In the genomic region with DNA sequence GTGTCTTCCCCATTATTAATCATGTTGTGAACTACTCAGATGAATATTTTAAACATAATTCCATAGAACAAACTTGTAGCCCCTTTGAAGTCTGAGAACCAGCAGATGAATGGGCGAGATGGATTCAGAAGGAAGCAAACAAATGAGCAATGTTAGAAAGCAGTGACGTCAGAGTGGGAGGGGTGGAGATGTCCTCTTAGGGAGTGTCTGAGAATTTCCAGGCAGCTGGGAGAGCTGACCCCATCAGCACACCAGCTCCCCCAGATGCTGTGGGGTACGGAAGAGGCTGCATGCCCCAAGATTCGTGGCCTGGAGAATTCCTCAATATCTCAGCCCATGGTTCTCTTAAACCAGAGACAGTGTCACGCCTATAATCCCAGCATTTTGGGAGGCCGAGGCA, we compare ENCODE assay signal across 22 cellular contexts.
A peak's percentile ranks its signal among the peaks of the same experiment; 100 is the strongest.
DNase-seq lines count a peak whose midpoint lies in the region; ATAC-seq, FAIRE-seq and TF ChIP-seq lines count a peak whose summit lies in the region.
"Had no signal": no experiment of that assay in that cellular context is flagged by ENCODE, and none has a peak within 500 bp of the region (broad histone marks: within the 10 kb centered on the region; RNA-seq: fewer than 3 reads in every experiment).

No MANE protein-coding gene starts in this region.

- 85 to 96% methylated on average over 4 to 6 of the region's 6 CpGs for WGBS in endodermal cell (ENCODE audit: insufficient coverage in 1 of 2, insufficient read length in 1 of 2), 2 experiments

- H3K9ac ChIP-seq in endodermal cell (ENCODE audit: extremely low read depth, low read length, poor library complexity, severe bottlenecking) = no peak overlapping the region
- no peak overlapping the region for H3K9ac ChIP-seq in kidney (ENCODE audit: low read length in 2 of 2)

- H3K36me3 ChIP-seq in endodermal cell (ENCODE audit: control insufficient read depth, insufficient read depth, low read length) (peaks cover 4% of the 10 kb centered on the region), kidney (ENCODE audit: control insufficient read depth in 1 of 2, insufficient read depth in 2 of 2, low read length in 2 of 2) (peaks cover 6 to 12% of the 10 kb centered on the region in 2 donors)

- intact Hi-C loops in kidney (cut with DNase I) = no loop called here
- intact Hi-C loops in Right ventricle myocardium inferior (cut with DNase I) = no loop called here

- H3K4me3 Mint-ChIP-seq in endodermal cell = no peak overlapping the region
- H3K4me3 Mint-ChIP-seq: activated CD8-positive, alpha-beta memory T cell treated with anti-CD3 and anti-CD28 coated beads, Interleukin-2, amount 10 ng/mL, durations not matched to agents 7 days and 5 days; H9; immature natural killer cell; natural killer cell treated with Interleukin-12 subunit alpha and Interleukin-12 subunit beta and Interleukin-15 and Interleukin-18, amount 100 ng/mL, for 72 hours had no signal

- H3K4me1 ChIP-seq in endodermal cell (ENCODE audit: control insufficient read depth, insufficient read depth, low read length) = peaks cover 6% of the 10 kb centered on the region
- H3K4me1 ChIP-seq in kidney (ENCODE audit: control insufficient read depth in 1 of 2, insufficient read depth in 1 of 2, low read depth in 1 of 2, low read length in 2 of 2) = no peaks in the 10 kb centered on the region
- H3K4me1 ChIP-seq: prostate gland had no signal

- DNase-seq in EH (ENCODE audit: low read depth) (peak; percentile 29), NCI-H460 (ENCODE audit: extremely low read depth, low read depth) (peak; percentile 4), endodermal cell (no peak), medulla oblongata (ENCODE audit: extremely low spot score) (peak; percentile 58), kidney (no peak), NOMO-1 treated with dmso at 0.1 percent for 144 hours (lab: John Stamatoyannopoulos, UW; ENCODE audit: unreplicated experiment) (no peak), Right ventricle myocardium inferior (ENCODE audit: missing footprints) (no peak)
- DNase-seq: activated CD8-positive, alpha-beta memory T cell treated with anti-CD3 and anti-CD28 coated beads, Interleukin-2, amount 10 ng/mL, durations not matched to agents 7 days and 5 days; activated gamma-delta T cell; COR-L47; GDM1; glutamatergic neuron; H9; immature natural killer cell; NCI-H187 treated with DMSO at 0.1 percent for 48 hours; NCI-H446 had no signal

- peaks cover 7% of the 10 kb centered on the region for H3K4me1 Mint-ChIP-seq in endodermal cell
- H3K4me1 Mint-ChIP-seq: activated CD8-positive, alpha-beta memory T cell treated with anti-CD3 and anti-CD28 coated beads, Interleukin-2, amount 10 ng/mL, durations not matched to agents 7 days and 5 days; immature natural killer cell had no signal

- no peak for FAIRE-seq in kidney (lab: Jason Lieb, UNC)
- FAIRE-seq: colon had no signal

- H3K9me3 Mint-ChIP-seq in endodermal cell = no peaks in the 10 kb centered on the region
- H3K9me3 Mint-ChIP-seq: H9; immature natural killer cell; natural killer cell treated with Interleukin-12 subunit alpha and Interleukin-12 subunit beta and Interleukin-15 and Interleukin-18, amount 100 ng/mL, for 72 hours had no signal

- ATAC-seq in HG03139 (IDR thresholded peaks at IDR 0.05; ENCODE audit: unreplicated experiment) (no peak), Right ventricle myocardium inferior (no peak)
- ATAC-seq: activated CD8-positive, alpha-beta memory T cell treated with anti-CD3 and anti-CD28 coated beads, Interleukin-2, amount 10 ng/mL, durations not matched to agents 7 days and 5 days; natural killer cell treated with Interleukin-12 subunit alpha and Interleukin-12 subunit beta and Interleukin-15 and Interleukin-18, amount 100 ng/mL, for 72 hours had no signal

- H3K4me3 ChIP-seq in endodermal cell (ENCODE audit: low read length) (no peak overlapping the region), kidney (ENCODE audit: low read length in 2 of 2) (no peak overlapping the region)
- H3K4me3 ChIP-seq: prostate gland, smooth muscle cell, thoracic aorta had no signal

- H3K27ac Mint-ChIP-seq in endodermal cell = peak overlapping the region; percentile 8
- H3K27ac Mint-ChIP-seq: activated CD8-positive, alpha-beta memory T cell treated with anti-CD3 and anti-CD28 coated beads, Interleukin-2, amount 10 ng/mL, durations not matched to agents 7 days and 5 days; immature natural killer cell; natural killer cell treated with Interleukin-12 subunit alpha and Interleukin-12 subunit beta and Interleukin-15 and Interleukin-18, amount 100 ng/mL, for 72 hours had no signal

- H3K27ac ChIP-seq in endodermal cell (ENCODE audit: low read depth, low read length) = no peak overlapping the region
- no peak overlapping the region for H3K27ac ChIP-seq in kidney (ENCODE audit: low read depth in 2 of 2, low read length in 2 of 2)
- H3K27ac ChIP-seq: prostate gland, thoracic aorta had no signal

- TF ChIP-seq CTCF in endodermal cell (conservative IDR thresholded peaks at IDR 0.05) (no peak), kidney (IDR thresholded peaks at IDR 0.05; ENCODE audit: borderline replicate concordance, extremely low read depth, insufficient read depth) (no peak)

- H3K27me3 Mint-ChIP-seq in endodermal cell (ENCODE audit: insufficient read depth) = no peaks in the 10 kb centered on the region
- H3K27me3 Mint-ChIP-seq: activated CD8-positive, alpha-beta memory T cell treated with anti-CD3 and anti-CD28 coated beads, Interleukin-2, amount 10 ng/mL, durations not matched to agents 7 days and 5 days; natural killer cell treated with Interleukin-12 subunit alpha and Interleukin-12 subunit beta and Interleukin-15 and Interleukin-18, amount 100 ng/mL, for 72 hours had no signal

- no peaks in the 10 kb centered on the region for H3K27me3 ChIP-seq in endodermal cell (ENCODE audit: control insufficient read depth, insufficient read depth, low read length, poor library complexity, severe bottlenecking)

- no peaks in the 10 kb centered on the region for H3K9me3 ChIP-seq in endodermal cell (ENCODE audit: control insufficient read depth, low read length)
- H3K9me3 ChIP-seq in kidney (ENCODE audit: control insufficient read depth in 1 of 2, low read length in 2 of 2) = no peaks in the 10 kb centered on the region
- H3K9me3 ChIP-seq: prostate gland, thoracic aorta had no signal

- H3K36me3 Mint-ChIP-seq in endodermal cell (ENCODE audit: low read depth) = peaks cover 15% of the 10 kb centered on the region
- H3K36me3 Mint-ChIP-seq: activated CD8-positive, alpha-beta memory T cell treated with anti-CD3 and anti-CD28 coated beads, Interleukin-2, amount 10 ng/mL, durations not matched to agents 7 days and 5 days; natural killer cell treated with Interleukin-12 subunit alpha and Interleukin-12 subunit beta and Interleukin-15 and Interleukin-18, amount 100 ng/mL, for 72 hours had no signal

Comparison
In these comparisons a context has a peak if more than half of its experiments do, and no peak if none do; other contexts are left out.
1. DNase-seq: peak in EH (single experiment), NCI-H460 (single experiment) and medulla oblongata (single experiment); none in endodermal cell (single experiment), kidney (single experiment), NOMO-1 treated with dmso at 0.1 percent for 144 hours (single experiment) and Right ventricle myocardium inferior (single experiment).